In the genomic region with DNA sequence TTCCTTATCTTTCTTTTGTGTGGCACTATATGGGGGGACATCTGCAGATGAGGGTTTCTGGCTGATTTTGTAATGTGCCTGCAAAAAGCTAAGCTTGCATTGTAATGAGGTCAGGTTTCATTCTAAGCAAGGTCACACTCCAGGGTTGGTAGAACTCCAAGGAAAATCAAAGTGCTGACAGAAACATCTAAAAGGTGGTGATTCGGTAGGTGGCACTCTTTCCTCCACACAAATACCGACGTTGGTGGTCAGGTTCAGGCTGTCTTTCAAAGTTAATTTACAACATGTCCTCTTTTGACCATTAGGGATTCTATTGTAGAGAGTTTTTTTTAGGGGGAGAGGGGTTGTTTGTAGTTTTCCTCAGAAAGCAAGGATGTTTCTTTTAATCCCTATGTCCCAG, we compare ENCODE assay signal across 12 cellular contexts.
A peak's percentile ranks its signal among the peaks of the same experiment; 100 is the strongest.
DNase-seq lines count a peak whose midpoint lies in the region; ATAC-seq and TF ChIP-seq lines count a peak whose summit lies in the region.
"Had no signal": no experiment of that assay in that cellular context is flagged by ENCODE, and none has a peak within 500 bp of the region (broad histone marks: within the 10 kb centered on the region; RNA-seq: fewer than 3 reads in every experiment).

No MANE protein-coding gene starts in this region.

- H3K4me1 ChIP-seq in DOHH2 (ENCODE audit: control insufficient read depth, low read length): no peaks in the 10 kb centered on the region
- H3K4me1 ChIP-seq: tibial artery had no signal

- CTCF ChIA-PET in activated CD4-positive, alpha-beta T cell treated with anti-CD3 and anti-CD28 coated beads, Interleukin-2, amount 10 ng/mL, durations not matched to agents 7 days and 5 days (lab: Charles Lee): interaction anchor here (1.0 kb wide), 1 partner anchor 11 kb away, joined by 3 read pairs; no protein-coding TSS in a partner anchor

- peak; percentile 19 for TF ChIP-seq CTCF in DOHH2 (IDR thresholded peaks at IDR 0.05; ENCODE audit: low read depth, low read length, poor library complexity, severe bottlenecking)
- TF ChIP-seq CTCF in neural cell (IDR thresholded peaks at IDR 0.05; ENCODE audit: poor library complexity, severe bottlenecking): peak; percentile 38

- H3K9me3 Mint-ChIP-seq in activated CD4-positive, alpha-beta T cell treated with anti-CD3 and anti-CD28 coated beads, Interleukin-2, amount 10 ng/mL, durations not matched to agents 7 days and 5 days: no peaks in the 10 kb centered on the region
- no peaks in the 10 kb centered on the region for H3K9me3 Mint-ChIP-seq in activated T-cell treated with anti-CD3 and anti-CD28 coated beads, Interleukin-2, amount 50 U/mL, for 24 hours
- H3K9me3 Mint-ChIP-seq: activated B cell treated with CpG ODN at 0.5 μM for 24 hours had no signal

- intact Hi-C loops in Right ventricle myocardium superior (cut with DNase I): no loop called here

- no peak overlapping the region for H3K9ac ChIP-seq in neural cell (ENCODE audit: low read length)

- no peaks in the 10 kb centered on the region for H3K27me3 Mint-ChIP-seq in activated CD4-positive, alpha-beta T cell treated with anti-CD3 and anti-CD28 coated beads, Interleukin-2, amount 10 ng/mL, durations not matched to agents 7 days and 5 days
- no peaks in the 10 kb centered on the region for H3K27me3 Mint-ChIP-seq in activated T-cell treated with anti-CD3 and anti-CD28 coated beads, Interleukin-2, amount 50 U/mL, for 24 hours
- H3K27me3 Mint-ChIP-seq: activated B cell treated with CpG ODN at 0.5 μM for 24 hours had no signal

- no peak overlapping the region for H2AFZ ChIP-seq in neural cell (ENCODE audit: low read depth, low read length)

- peak; percentile 1 for DNase-seq in NCI-H69 (lab: John Stamatoyannopoulos, UW)
- no peak for DNase-seq in Right ventricle myocardium superior
- no peak for DNase-seq in NCI-H187 treated with DMSO at 0.1 percent for 48 hours (lab: John Stamatoyannopoulos, UW)
- DNase-seq in activated CD4-positive, alpha-beta T cell treated with anti-CD3 and anti-CD28 coated beads, Interleukin-2, amount 10 ng/mL, durations not matched to agents 7 days and 5 days: no peak
- DNase-seq in activated T-cell treated with anti-CD3 and anti-CD28 coated beads, Interleukin-2, amount 50 U/mL, for 24 hours: no peak
- DNase-seq: activated B cell treated with CpG ODN at 0.5 μM for 24 hours; CD8-positive, alpha-beta T cell; MG63; tibial artery had no signal

- no peak for TF ChIP-seq EP300 in neural cell (conservative IDR thresholded peaks at IDR 0.05; ENCODE audit: poor library complexity, severe bottlenecking)

- H3K79me2 ChIP-seq in DOHH2 (ENCODE audit: control insufficient read depth, low read length) (no peaks in the 10 kb centered on the region), neural cell (replicated peaks; ENCODE audit: insufficient read depth, low read length) (no peaks in the 10 kb centered on the region)

- no peak overlapping the region for H3K27ac Mint-ChIP-seq in activated CD4-positive, alpha-beta T cell treated with anti-CD3 and anti-CD28 coated beads, Interleukin-2, amount 10 ng/mL, durations not matched to agents 7 days and 5 days
- H3K27ac Mint-ChIP-seq in activated T-cell treated with anti-CD3 and anti-CD28 coated beads, Interleukin-2, amount 50 U/mL, for 24 hours: no peak overlapping the region
- H3K27ac Mint-ChIP-seq: activated B cell treated with CpG ODN at 0.5 μM for 24 hours; CD8-positive, alpha-beta T cell had no signal

- H3K27me3 ChIP-seq in DOHH2 (ENCODE audit: control insufficient read depth, low read length): no peaks in the 10 kb centered on the region
- H3K27me3 ChIP-seq in neural cell (ENCODE audit: insufficient read depth, low read depth, low read length): no peaks in the 10 kb centered on the region
- H3K27me3 ChIP-seq: MG63, tibial artery had no signal

- no peak overlapping the region for H3K4me3 ChIP-seq in DOHH2 (ENCODE audit: low read length)
- H3K4me3 ChIP-seq in neural cell (ENCODE audit: low read length): no peak overlapping the region
- H3K4me3 ChIP-seq: MG63, tibial artery had no signal

- H3F3A ChIP-seq in DOHH2 (ENCODE audit: control insufficient read depth, insufficient read depth) (no peaks in the 10 kb centered on the region), neural cell (ENCODE audit: insufficient read depth, low read length, poor library complexity, severe bottlenecking) (no peaks in the 10 kb centered on the region)

- H4K20me1 ChIP-seq in DOHH2 (ENCODE audit: control insufficient read depth, insufficient read depth, low read depth, low read length) (no peaks in the 10 kb centered on the region), neural cell (ENCODE audit: insufficient read depth) (no peaks in the 10 kb centered on the region)

- H3K36me3 ChIP-seq in DOHH2 (ENCODE audit: control insufficient read depth, low read length) (no peaks in the 10 kb centered on the region), neural cell (ENCODE audit: insufficient read depth, low read length) (no peaks in the 10 kb centered on the region)
- H3K36me3 ChIP-seq: MG63, tibial artery had no signal

- peak; percentile 90 for ATAC-seq in Right ventricle myocardium superior (ENCODE audit: poor library complexity)
- no peak for ATAC-seq in HG02840 (IDR thresholded peaks at IDR 0.05; ENCODE audit: low FRiP score, unreplicated experiment)
- ATAC-seq: CD8-positive, alpha-beta T cell had no signal

- POLR2A ChIA-PET in activated CD4-positive, alpha-beta T cell treated with anti-CD3 and anti-CD28 coated beads, Interleukin-2, amount 10 ng/mL, durations not matched to agents 7 days and 5 days (lab: Charles Lee): no interaction called here

- TF ChIP-seq RAD21 in neural cell (conservative IDR thresholded peaks at IDR 0.05): peak; percentile 40

- no peak overlapping the region for H3K27ac ChIP-seq in DOHH2 (ENCODE audit: low read depth, low read length)
- H3K27ac ChIP-seq in neural cell (ENCODE audit: low read length): no peak overlapping the region
- H3K27ac ChIP-seq: tibial artery had no signal

- H3K36me3 Mint-ChIP-seq in activated CD4-positive, alpha-beta T cell treated with anti-CD3 and anti-CD28 coated beads, Interleukin-2, amount 10 ng/mL, durations not matched to agents 7 days and 5 days (ENCODE audit: low read depth): no peaks in the 10 kb centered on the region
- no peaks in the 10 kb centered on the region for H3K36me3 Mint-ChIP-seq in activated T-cell treated with anti-CD3 and anti-CD28 coated beads, Interleukin-2, amount 50 U/mL, for 24 hours (ENCODE audit: low read depth)
- H3K36me3 Mint-ChIP-seq: CD8-positive, alpha-beta T cell had no signal

- no peaks in the 10 kb centered on the region for H3K4me1 Mint-ChIP-seq in activated CD4-positive, alpha-beta T cell treated with anti-CD3 and anti-CD28 coated beads, Interleukin-2, amount 10 ng/mL, durations not matched to agents 7 days and 5 days
- H3K4me1 Mint-ChIP-seq in activated T-cell treated with anti-CD3 and anti-CD28 coated beads, Interleukin-2, amount 50 U/mL, for 24 hours (ENCODE audit: low read depth): no peaks in the 10 kb centered on the region
- H3K4me1 Mint-ChIP-seq: activated B cell treated with CpG ODN at 0.5 μM for 24 hours had no signal

- H3K9me2 ChIP-seq in DOHH2 (replicated peaks; ENCODE audit: control insufficient read depth, low read length) (no peaks in the 10 kb centered on the region), neural cell (ENCODE audit: insufficient read depth, low read length) (no peaks in the 10 kb centered on the region)

- H3K4me2 ChIP-seq in DOHH2 (ENCODE audit: low read length) (no peak overlapping the region), neural cell (ENCODE audit: low read length) (no peak overlapping the region)

- H3K4me3 Mint-ChIP-seq in activated CD4-positive, alpha-beta T cell treated with anti-CD3 and anti-CD28 coated beads, Interleukin-2, amount 10 ng/mL, durations not matched to agents 7 days and 5 days: no peak overlapping the region
- no peak overlapping the region for H3K4me3 Mint-ChIP-seq in activated T-cell treated with anti-CD3 and anti-CD28 coated beads, Interleukin-2, amount 50 U/mL, for 24 hours
- H3K4me3 Mint-ChIP-seq: activated B cell treated with CpG ODN at 0.5 μM for 24 hours; CD8-positive, alpha-beta T cell had no signal

- H3K9me3 ChIP-seq in DOHH2 (ENCODE audit: control insufficient read depth, insufficient read depth, low read length): no peaks in the 10 kb centered on the region
- no peaks in the 10 kb centered on the region for H3K9me3 ChIP-seq in neural cell (ENCODE audit: low read length)
- H3K9me3 ChIP-seq: MG63, tibial artery had no signal

TF ChIP-seq in neural cell, 6 proteins besides CTCF, POLR2A, EP300 and RAD21:
- TF ChIP-seq EZH2 (IDR thresholded peaks at IDR 0.05; ENCODE audit: borderline replicate concordance, insufficient read depth, low read length, poor library complexity, severe bottlenecking) (no peak), POLR2AphosphoS5 (IDR thresholded peaks at IDR 0.05) (no peak), MXI1 (conservative IDR thresholded peaks at IDR 0.05; ENCODE audit: poor library complexity, severe bottlenecking) (no peak), SMC3 (conservative IDR thresholded peaks at IDR 0.05; ENCODE audit: poor library complexity) (peak; percentile 25), TAF1 (IDR thresholded peaks at IDR 0.05; ENCODE audit: low read depth) (no peak)
- TF ChIP-seq, protein P1, sequence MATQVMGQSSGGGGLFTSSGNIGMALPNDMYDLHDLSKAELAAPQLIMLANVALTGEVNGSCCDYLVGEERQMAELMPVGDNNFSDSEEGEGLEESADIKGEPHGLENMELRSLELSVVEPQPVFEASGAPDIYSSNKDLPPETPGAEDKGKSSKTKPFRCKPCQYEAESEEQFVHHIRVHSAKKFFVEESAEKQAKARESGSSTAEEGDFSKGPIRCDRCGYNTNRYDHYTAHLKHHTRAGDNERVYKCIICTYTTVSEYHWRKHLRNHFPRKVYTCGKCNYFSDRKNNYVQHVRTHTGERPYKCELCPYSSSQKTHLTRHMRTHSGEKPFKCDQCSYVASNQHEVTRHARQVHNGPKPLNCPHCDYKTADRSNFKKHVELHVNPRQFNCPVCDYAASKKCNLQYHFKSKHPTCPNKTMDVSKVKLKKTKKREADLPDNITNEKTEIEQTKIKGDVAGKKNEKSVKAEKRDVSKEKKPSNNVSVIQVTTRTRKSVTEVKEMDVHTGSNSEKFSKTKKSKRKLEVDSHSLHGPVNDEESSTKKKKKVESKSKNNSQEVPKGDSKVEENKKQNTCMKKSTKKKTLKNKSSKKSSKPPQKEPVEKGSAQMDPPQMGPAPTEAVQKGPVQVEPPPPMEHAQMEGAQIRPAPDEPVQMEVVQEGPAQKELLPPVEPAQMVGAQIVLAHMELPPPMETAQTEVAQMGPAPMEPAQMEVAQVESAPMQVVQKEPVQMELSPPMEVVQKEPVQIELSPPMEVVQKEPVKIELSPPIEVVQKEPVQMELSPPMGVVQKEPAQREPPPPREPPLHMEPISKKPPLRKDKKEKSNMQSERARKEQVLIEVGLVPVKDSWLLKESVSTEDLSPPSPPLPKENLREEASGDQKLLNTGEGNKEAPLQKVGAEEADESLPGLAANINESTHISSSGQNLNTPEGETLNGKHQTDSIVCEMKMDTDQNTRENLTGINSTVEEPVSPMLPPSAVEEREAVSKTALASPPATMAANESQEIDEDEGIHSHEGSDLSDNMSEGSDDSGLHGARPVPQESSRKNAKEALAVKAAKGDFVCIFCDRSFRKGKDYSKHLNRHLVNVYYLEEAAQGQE (IDR thresholded peaks at IDR 0.05; ENCODE audit: borderline replicate concordance): no peak
TF ChIP-seq in neural cell: peak in this region for 1.
